1 cellular context compared by ENCODE assay signal in genomic region chr2:164934790-164935466, GRCh38.
TF ChIP-seq lines count a peak whose summit lies in the region.

No MANE protein-coding gene starts in this region.

TF ChIP-seq in HepG2, 621 proteins besides CTCF, POLR2A, EP300 and RAD21 (continued from another document and continues in another):
- TF ChIP-seq, protein P1, sequence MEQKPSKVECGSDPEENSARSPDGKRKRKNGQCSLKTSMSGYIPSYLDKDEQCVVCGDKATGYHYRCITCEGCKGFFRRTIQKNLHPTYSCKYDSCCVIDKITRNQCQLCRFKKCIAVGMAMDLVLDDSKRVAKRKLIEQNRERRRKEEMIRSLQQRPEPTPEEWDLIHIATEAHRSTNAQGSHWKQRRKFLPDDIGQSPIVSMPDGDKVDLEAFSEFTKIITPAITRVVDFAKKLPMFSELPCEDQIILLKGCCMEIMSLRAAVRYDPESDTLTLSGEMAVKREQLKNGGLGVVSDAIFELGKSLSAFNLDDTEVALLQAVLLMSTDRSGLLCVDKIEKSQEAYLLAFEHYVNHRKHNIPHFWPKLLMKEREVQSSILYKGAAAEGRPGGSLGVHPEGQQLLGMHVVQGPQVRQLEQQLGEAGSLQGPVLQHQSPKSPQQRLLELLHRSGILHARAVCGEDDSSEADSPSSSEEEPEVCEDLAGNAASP (CRISPR knock-in tag; IDR thresholded peaks at IDR 0.05; ENCODE audit: borderline replicate concordance): peak; percentile 63; the same call in 1 of the 2 replicates
- TF ChIP-seq, protein P2, sequence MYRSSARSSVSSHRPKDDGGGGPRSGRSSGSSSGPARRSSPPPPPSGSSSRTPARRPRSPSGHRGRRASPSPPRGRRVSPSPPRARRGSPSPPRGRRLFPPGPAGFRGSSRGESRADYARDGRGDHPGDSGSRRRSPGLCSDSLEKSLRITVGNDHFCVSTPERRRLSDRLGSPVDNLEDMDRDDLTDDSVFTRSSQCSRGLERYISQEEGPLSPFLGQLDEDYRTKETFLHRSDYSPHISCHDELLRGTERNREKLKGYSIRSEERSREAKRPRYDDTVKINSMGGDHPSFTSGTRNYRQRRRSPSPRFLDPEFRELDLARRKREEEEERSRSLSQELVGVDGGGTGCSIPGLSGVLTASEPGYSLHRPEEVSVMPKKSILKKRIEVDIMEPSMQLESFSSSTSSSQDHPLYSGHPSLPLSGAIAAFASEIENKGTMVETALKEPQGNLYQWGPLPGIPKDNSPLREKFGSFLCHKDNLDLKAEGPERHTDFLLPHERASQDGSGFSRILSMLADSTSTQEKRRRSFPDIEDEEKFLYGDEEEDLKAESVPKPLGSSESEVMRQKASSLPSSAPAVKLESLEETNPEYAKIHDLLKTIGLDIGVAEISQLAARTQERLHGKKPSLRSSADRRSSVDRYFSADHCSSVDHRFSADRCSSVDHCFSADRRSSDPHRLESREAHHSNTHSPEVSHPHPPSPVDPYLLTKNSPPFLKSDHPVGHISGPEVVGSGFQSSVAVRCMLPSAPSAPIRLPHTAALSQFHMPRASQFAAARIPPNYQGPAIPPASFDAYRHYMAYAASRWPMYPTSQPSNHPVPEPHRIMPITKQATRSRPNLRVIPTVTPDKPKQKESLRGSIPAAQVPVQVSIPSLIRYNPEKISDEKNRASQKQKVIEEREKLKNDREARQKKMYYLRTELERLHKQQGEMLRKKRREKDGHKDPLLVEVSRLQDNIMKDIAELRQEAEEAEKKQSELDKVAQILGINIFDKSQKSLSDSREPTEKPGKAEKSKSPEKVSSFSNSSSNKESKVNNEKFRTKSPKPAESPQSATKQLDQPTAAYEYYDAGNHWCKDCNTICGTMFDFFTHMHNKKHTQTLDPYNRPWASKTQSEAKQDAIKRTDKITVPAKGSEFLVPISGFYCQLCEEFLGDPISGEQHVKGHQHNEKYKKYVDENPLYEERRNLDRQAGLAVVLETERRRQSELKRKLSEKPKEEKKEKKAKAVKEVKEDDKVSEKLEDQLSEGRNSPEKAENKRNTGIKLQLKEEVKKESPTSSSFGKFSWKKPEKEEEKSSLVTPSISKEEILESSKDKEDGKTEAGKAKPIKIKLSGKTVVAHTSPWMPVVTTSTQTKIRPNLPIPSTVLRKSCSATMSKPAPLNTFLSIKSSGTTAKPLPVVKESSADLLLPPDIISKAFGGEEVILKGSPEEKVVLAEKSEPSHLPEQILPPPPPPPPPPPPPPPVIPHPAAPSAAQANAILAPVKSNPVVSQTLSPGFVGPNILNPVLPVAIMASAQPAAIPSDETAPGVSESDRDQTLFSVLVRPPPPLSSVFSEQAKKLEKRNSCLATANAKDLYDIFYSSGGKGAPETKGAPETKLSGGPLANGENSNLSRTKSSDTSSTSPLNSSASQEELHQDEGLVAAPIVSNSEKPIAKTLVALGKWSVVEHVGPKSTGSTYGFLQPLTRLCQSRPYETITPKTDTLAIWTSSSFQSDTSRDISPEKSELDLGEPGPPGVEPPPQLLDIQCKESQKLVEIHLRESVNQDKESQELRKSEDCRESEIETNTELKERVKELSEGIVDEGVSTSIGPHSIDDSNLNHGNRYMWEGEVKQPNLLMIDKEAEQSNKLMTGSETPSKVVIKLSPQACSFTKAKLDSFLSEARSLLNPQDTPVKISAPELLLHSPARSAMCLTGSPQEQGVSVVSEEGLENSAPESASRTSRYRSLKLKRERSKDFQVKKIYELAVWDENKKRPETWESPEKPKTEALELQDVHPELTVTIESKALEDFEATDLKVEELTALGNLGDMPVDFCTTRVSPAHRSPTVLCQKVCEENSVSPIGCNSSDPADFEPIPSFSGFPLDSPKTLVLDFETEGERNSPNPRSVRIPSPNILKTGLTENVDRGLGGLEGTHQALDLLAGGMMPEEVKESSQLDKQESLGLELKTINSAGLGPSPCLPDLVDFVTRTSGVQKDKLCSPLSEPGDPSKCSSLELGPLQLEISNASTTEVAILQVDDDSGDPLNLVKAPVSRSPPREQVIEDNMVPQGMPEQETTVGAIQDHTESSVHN (CRISPR knock-in tag; IDR thresholded peaks at IDR 0.05): no peak
- TF ChIP-seq ZNF713 (CRISPR knock-in tag; IDR thresholded peaks at IDR 0.05) (no peak), ZNF124 (CRISPR knock-in tag; IDR thresholded peaks at IDR 0.05) (0 out of 2 replicates have a peak, but pooled peaks have one; percentile 54), LBX2 (CRISPR knock-in tag; IDR thresholded peaks at IDR 0.05; ENCODE audit: borderline replicate concordance) (no peak), KDM3A (CRISPR knock-in tag; IDR thresholded peaks at IDR 0.05; ENCODE audit: low read depth) (0 out of 2 replicates have a peak, but pooled peaks have one; percentile 16), SMYD3 (CRISPR knock-in tag; IDR thresholded peaks at IDR 0.05) (peak; percentile 67; the same call in 1 of the 2 replicates), ZNF343 (CRISPR knock-in tag; IDR thresholded peaks at IDR 0.05) (no peak), HOXA7 (CRISPR knock-in tag; IDR thresholded peaks at IDR 0.05) (no peak), XRCC5 (optimal IDR thresholded peaks at IDR 0.05; ENCODE audit: low read length) (no peak), ZNF12 (CRISPR knock-in tag; IDR thresholded peaks at IDR 0.05) (no peak), GZF1 (CRISPR knock-in tag; IDR thresholded peaks at IDR 0.05) (no peak), MAFF (IDR thresholded peaks at IDR 0.05; ENCODE audit: low read depth, low read length) (no peak), MIER2 (CRISPR knock-in tag; IDR thresholded peaks at IDR 0.05) (0 out of 2 replicates have a peak, but pooled peaks have one; percentile 13), HDAC1 (CRISPR knock-in tag; IDR thresholded peaks at IDR 0.05) (peak; percentile 83), ZHX1 (CRISPR knock-in tag; IDR thresholded peaks at IDR 0.05; ENCODE audit: low read depth) (no peak), ZNF317 (CRISPR knock-in tag; IDR thresholded peaks at IDR 0.05) (peak; percentile 58), NCOA2 (CRISPR knock-in tag; IDR thresholded peaks at IDR 0.05) (peak; percentile 91), ZNF614 (CRISPR knock-in tag; IDR thresholded peaks at IDR 0.05; ENCODE audit: borderline replicate concordance) (peak; percentile 81), ZKSCAN8 (CRISPR knock-in tag; IDR thresholded peaks at IDR 0.05; ENCODE audit: borderline replicate concordance) (no peak), ZNF121 (CRISPR knock-in tag; IDR thresholded peaks at IDR 0.05) (peak; percentile 98), SCMH1 (CRISPR knock-in tag; IDR thresholded peaks at IDR 0.05; ENCODE audit: borderline replicate concordance) (no peak), ZNF160 (CRISPR knock-in tag; IDR thresholded peaks at IDR 0.05) (no peak), SAP130 (CRISPR knock-in tag; IDR thresholded peaks at IDR 0.05; ENCODE audit: low read depth) (peak; percentile 60), ZNF546 (CRISPR knock-in tag; conservative IDR thresholded peaks at IDR 0.05) (no peak), NFIC (IDR thresholded peaks at IDR 0.05; ENCODE audit: low read length) (peak; percentile 97), JUND (CRISPR knock-in tag; IDR thresholded peaks at IDR 0.05) (no peak), ZNF776 (CRISPR knock-in tag; IDR thresholded peaks at IDR 0.05) (no peak), POLR2AphosphoS2 (IDR thresholded peaks at IDR 0.05; ENCODE audit: low read depth, low read length) (no peak), GATAD2A (CRISPR knock-in tag; IDR thresholded peaks at IDR 0.05) (peak; percentile 86), SIX1 (CRISPR knock-in tag; IDR thresholded peaks at IDR 0.05; ENCODE audit: borderline replicate concordance) (peak; percentile 80; the same call in 1 of the 2 replicates), RBM22 (optimal IDR thresholded peaks at IDR 0.05; ENCODE audit: low read length) (no peak), ZNF260 (CRISPR knock-in tag; IDR thresholded peaks at IDR 0.05; ENCODE audit: borderline replicate concordance, low read depth) (no peak), IKZF4 (CRISPR knock-in tag; IDR thresholded peaks at IDR 0.05; ENCODE audit: borderline replicate concordance, low read depth, not compliant biosample characterization) (no peak), REL (CRISPR knock-in tag; conservative IDR thresholded peaks at IDR 0.05) (no peak)
- TF ChIP-seq, protein P3, sequence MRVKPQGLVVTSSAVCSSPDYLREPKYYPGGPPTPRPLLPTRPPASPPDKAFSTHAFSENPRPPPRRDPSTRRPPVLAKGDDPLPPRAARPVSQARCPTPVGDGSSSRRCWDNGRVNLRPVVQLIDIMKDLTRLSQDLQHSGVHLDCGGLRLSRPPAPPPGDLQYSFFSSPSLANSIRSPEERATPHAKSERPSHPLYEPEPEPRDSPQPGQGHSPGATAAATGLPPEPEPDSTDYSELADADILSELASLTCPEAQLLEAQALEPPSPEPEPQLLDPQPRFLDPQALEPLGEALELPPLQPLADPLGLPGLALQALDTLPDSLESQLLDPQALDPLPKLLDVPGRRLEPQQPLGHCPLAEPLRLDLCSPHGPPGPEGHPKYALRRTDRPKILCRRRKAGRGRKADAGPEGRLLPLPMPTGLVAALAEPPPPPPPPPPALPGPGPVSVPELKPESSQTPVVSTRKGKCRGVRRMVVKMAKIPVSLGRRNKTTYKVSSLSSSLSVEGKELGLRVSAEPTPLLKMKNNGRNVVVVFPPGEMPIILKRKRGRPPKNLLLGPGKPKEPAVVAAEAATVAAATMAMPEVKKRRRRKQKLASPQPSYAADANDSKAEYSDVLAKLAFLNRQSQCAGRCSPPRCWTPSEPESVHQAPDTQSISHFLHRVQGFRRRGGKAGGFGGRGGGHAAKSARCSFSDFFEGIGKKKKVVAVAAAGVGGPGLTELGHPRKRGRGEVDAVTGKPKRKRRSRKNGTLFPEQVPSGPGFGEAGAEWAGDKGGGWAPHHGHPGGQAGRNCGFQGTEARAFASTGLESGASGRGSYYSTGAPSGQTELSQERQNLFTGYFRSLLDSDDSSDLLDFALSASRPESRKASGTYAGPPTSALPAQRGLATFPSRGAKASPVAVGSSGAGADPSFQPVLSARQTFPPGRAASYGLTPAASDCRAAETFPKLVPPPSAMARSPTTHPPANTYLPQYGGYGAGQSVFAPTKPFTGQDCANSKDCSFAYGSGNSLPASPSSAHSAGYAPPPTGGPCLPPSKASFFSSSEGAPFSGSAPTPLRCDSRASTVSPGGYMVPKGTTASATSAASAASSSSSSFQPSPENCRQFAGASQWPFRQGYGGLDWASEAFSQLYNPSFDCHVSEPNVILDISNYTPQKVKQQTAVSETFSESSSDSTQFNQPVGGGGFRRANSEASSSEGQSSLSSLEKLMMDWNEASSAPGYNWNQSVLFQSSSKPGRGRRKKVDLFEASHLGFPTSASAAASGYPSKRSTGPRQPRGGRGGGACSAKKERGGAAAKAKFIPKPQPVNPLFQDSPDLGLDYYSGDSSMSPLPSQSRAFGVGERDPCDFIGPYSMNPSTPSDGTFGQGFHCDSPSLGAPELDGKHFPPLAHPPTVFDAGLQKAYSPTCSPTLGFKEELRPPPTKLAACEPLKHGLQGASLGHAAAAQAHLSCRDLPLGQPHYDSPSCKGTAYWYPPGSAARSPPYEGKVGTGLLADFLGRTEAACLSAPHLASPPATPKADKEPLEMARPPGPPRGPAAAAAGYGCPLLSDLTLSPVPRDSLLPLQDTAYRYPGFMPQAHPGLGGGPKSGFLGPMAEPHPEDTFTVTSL (CRISPR knock-in tag; IDR thresholded peaks at IDR 0.05; ENCODE audit: borderline replicate concordance): peak; percentile 91; the same call in 1 of the 2 replicates
- TF ChIP-seq, protein P4, sequence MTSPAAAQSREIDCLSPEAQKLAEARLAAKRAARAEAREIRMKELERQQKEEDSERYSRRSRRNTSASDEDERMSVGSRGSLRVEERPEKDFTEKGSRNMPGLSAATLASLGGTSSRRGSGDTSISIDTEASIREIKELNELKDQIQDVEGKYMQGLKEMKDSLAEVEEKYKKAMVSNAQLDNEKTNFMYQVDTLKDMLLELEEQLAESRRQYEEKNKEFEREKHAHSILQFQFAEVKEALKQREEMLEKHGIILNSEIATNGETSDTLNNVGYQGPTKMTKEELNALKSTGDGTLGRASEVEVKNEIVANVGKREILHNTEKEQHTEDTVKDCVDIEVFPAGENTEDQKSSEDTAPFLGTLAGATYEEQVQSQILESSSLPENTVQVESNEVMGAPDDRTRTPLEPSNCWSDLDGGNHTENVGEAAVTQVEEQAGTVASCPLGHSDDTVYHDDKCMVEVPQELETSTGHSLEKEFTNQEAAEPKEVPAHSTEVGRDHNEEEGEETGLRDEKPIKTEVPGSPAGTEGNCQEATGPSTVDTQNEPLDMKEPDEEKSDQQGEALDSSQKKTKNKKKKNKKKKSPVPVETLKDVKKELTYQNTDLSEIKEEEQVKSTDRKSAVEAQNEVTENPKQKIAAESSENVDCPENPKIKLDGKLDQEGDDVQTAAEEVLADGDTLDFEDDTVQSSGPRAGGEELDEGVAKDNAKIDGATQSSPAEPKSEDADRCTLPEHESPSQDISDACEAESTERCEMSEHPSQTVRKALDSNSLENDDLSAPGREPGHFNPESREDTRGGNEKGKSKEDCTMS (CRISPR knock-in tag; conservative IDR thresholded peaks at IDR 0.05): no peak
- TF ChIP-seq, protein P5, sequence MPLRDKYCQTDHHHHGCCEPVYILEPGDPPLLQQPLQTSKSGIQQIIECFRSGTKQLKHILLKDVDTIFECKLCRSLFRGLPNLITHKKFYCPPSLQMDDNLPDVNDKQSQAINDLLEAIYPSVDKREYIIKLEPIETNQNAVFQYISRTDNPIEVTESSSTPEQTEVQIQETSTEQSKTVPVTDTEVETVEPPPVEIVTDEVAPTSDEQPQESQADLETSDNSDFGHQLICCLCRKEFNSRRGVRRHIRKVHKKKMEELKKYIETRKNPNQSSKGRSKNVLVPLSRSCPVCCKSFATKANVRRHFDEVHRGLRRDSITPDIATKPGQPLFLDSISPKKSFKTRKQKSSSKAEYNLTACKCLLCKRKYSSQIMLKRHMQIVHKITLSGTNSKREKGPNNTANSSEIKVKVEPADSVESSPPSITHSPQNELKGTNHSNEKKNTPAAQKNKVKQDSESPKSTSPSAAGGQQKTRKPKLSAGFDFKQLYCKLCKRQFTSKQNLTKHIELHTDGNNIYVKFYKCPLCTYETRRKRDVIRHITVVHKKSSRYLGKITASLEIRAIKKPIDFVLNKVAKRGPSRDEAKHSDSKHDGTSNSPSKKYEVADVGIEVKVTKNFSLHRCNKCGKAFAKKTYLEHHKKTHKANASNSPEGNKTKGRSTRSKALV (CRISPR knock-in tag; IDR thresholded peaks at IDR 0.05): no peak
